1 cellular context compared by ENCODE assay signal in the genomic region with DNA sequence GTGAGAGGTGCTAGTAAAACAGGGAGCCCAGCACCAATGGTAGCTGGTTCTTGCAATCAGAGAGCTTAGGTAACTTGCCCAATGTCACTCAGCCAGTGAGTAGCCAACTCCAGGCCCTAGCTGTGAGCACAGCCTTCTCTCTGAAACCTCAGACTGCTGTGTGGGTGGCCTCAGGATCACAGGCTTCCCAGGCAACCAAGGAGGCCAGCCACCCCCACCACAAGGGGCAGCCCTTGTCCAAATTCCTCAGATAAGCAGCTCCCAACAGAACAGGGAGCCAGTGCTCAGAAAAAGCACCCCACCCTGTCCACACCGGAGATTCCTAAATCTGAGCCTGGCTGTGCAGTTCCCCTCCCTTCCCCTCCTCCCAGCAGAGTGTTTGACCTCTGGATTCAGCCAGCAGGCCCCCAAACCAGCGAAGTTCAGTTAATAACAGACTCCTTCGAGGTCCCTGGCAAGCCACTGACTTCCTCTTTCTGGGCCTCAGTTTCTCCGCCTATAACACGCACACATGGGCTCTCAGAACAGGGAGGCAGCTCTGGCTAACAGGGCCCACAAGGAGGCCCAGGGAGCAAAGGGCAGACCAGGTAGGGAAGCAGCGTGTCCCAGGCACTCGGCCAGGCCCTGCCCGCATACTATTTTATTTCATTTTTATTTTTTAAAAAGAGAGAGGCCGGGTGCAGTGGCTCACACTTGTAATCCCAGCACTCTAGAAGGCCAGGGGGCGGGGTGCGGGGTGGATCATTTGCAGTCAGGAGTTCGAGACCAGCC.
TF ChIP-seq lines count a peak whose summit lies in the region.

No MANE protein-coding gene starts in this region.

TF ChIP-seq in K562, 482 proteins besides CTCF, POLR2A, EP300 and RAD21 (continued from another document and continues in another):
- no peak for TF ChIP-seq CHD7 (IDR thresholded peaks at IDR 0.05; ENCODE audit: low read depth, low read length)
- TF ChIP-seq EGR1 (conservative IDR thresholded peaks at IDR 0.05), result peak; percentile 84
- 0 out of 2 replicates have a peak, but pooled peaks have one; percentile 43 for TF ChIP-seq DPF2 (IDR thresholded peaks at IDR 0.05)
- TF ChIP-seq, protein P1, sequence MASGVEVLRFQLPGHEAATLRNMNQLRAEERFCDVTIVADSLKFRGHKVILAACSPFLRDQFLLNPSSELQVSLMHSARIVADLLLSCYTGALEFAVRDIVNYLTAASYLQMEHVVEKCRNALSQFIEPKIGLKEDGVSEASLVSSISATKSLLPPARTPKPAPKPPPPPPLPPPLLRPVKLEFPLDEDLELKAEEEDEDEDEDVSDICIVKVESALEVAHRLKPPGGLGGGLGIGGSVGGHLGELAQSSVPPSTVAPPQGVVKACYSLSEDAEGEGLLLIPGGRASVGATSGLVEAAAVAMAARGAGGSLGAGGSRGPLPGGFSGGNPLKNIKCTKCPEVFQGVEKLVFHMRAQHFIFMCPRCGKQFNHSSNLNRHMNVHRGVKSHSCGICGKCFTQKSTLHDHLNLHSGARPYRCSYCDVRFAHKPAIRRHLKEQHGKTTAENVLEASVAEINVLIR (CRISPR knock-in tag; IDR thresholded peaks at IDR 0.05), result no peak
- peak; percentile 38; the same call in 1 of the 2 replicates for TF ChIP-seq MTA1 (IDR thresholded peaks at IDR 0.05; ENCODE audit: borderline replicate concordance)
- TF ChIP-seq, protein P2, sequence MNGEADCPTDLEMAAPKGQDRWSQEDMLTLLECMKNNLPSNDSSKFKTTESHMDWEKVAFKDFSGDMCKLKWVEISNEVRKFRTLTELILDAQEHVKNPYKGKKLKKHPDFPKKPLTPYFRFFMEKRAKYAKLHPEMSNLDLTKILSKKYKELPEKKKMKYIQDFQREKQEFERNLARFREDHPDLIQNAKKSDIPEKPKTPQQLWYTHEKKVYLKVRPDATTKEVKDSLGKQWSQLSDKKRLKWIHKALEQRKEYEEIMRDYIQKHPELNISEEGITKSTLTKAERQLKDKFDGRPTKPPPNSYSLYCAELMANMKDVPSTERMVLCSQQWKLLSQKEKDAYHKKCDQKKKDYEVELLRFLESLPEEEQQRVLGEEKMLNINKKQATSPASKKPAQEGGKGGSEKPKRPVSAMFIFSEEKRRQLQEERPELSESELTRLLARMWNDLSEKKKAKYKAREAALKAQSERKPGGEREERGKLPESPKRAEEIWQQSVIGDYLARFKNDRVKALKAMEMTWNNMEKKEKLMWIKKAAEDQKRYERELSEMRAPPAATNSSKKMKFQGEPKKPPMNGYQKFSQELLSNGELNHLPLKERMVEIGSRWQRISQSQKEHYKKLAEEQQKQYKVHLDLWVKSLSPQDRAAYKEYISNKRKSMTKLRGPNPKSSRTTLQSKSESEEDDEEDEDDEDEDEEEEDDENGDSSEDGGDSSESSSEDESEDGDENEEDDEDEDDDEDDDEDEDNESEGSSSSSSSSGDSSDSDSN (IDR thresholded peaks at IDR 0.05; ENCODE audit: borderline replicate concordance in 1 of 2, low read depth in 2 of 2, low read length in 2 of 2), result peak in 1 of 2 experiments; percentile 70; a peak in 1 of 4 replicates
- no peak for TF ChIP-seq MYNN (IDR thresholded peaks at IDR 0.05)
- no peak for TF ChIP-seq MYNN (CRISPR knock-in tag; IDR thresholded peaks at IDR 0.05)
- peak; percentile 46 for TF ChIP-seq PKNOX1 (IDR thresholded peaks at IDR 0.05)
- TF ChIP-seq TEAD4 (IDR thresholded peaks at IDR 0.05; ENCODE audit: low read length), result 0 out of 2 replicates have a peak, but pooled peaks have one; percentile 56
- no peak for TF ChIP-seq TEAD4 (CRISPR knock-in tag; IDR thresholded peaks at IDR 0.05; ENCODE audit: borderline replicate concordance)
- TF ChIP-seq, protein P3, sequence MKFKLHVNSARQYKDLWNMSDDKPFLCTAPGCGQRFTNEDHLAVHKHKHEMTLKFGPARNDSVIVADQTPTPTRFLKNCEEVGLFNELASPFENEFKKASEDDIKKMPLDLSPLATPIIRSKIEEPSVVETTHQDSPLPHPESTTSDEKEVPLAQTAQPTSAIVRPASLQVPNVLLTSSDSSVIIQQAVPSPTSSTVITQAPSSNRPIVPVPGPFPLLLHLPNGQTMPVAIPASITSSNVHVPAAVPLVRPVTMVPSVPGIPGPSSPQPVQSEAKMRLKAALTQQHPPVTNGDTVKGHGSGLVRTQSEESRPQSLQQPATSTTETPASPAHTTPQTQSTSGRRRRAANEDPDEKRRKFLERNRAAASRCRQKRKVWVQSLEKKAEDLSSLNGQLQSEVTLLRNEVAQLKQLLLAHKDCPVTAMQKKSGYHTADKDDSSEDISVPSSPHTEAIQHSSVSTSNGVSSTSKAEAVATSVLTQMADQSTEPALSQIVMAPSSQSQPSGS (CRISPR knock-in tag; IDR thresholded peaks at IDR 0.05), result no peak
- peak; percentile 31 to 52; a peak in 3 of 4 replicates for TF ChIP-seq MAZ (CRISPR knock-in tag; conservative IDR thresholded peaks at IDR 0.05 in 1 of 2, IDR thresholded peaks at IDR 0.05 in 1 of 2)
- TF ChIP-seq SRF (CRISPR knock-in tag; IDR thresholded peaks at IDR 0.05), result peak in 1 of 2 experiments; percentile 26; a peak in 1 of 4 replicates
- TF ChIP-seq CXXC5 (CRISPR knock-in tag; IDR thresholded peaks at IDR 0.05), result peak; percentile 33
- TF ChIP-seq ZBTB49 (CRISPR knock-in tag; IDR thresholded peaks at IDR 0.05; ENCODE audit: borderline replicate concordance), result no peak
- TF ChIP-seq WHSC1 (IDR thresholded peaks at IDR 0.05; ENCODE audit: low read length), result no peak
- no peak for TF ChIP-seq HNRNPL (IDR thresholded peaks at IDR 0.05; ENCODE audit: low read depth, low read length)
- no peak for TF ChIP-seq CREB3 (tag; conservative IDR thresholded peaks at IDR 0.05; ENCODE audit: low read depth)
- peak; percentile 88 for TF ChIP-seq SPI1 (IDR thresholded peaks at IDR 0.05; ENCODE audit: borderline replicate concordance, low read depth, low read length)
- peak; percentile 44 for TF ChIP-seq CTCFL (IDR thresholded peaks at IDR 0.05; ENCODE audit: borderline replicate concordance, insufficient read depth, low read depth, low read length, poor library complexity, severe bottlenecking)
- TF ChIP-seq SAFB2 (IDR thresholded peaks at IDR 0.05; ENCODE audit: borderline replicate concordance, low read depth, low read length, severe bottlenecking), result no peak
- TF ChIP-seq ZFP36 (IDR thresholded peaks at IDR 0.05; ENCODE audit: low read depth, low read length, partially characterized antibody), result peak; percentile 83
